ENCODE assay signal across 14 cellular contexts in genomic region chr1:154867841-154868610, GRCh38. TPM values are rescaled to one million over a fixed set of nuclear protein-coding genes. Genes with fewer than 3 reads are reported as not detected.
DNase-seq lines count a peak whose midpoint lies in the region; ATAC-seq, FAIRE-seq and TF ChIP-seq lines count a peak whose summit lies in the region.
"Had no signal": no experiment of that assay in that cellular context is flagged by ENCODE, and none has a peak within 500 bp of the region (broad histone marks: within the 10 kb centered on the region; RNA-seq: fewer than 3 reads in every experiment).

No MANE protein-coding gene starts in this region.

- H3K27ac ChIP-seq in DOHH2 (ENCODE audit: low read depth, low read length) (no peak overlapping the region), Karpas-422 (ENCODE audit: low read length) (no peak overlapping the region), endodermal cell (ENCODE audit: low read depth, low read length) (no peak overlapping the region), psoas muscle (peak overlapping the region; percentile 96)
- H3K27ac ChIP-seq: foreskin keratinocyte, HL-60 had no signal

- TF ChIP-seq CTCF in DOHH2 (IDR thresholded peaks at IDR 0.05; ENCODE audit: low read depth, low read length, poor library complexity, severe bottlenecking) (no peak), endodermal cell (conservative IDR thresholded peaks at IDR 0.05) (no peak), psoas muscle (IDR thresholded peaks at IDR 0.05) (no peak)

- H3K9ac ChIP-seq in Karpas-422 (ENCODE audit: low read length) (no peak overlapping the region), endodermal cell (ENCODE audit: extremely low read depth, low read length, poor library complexity, severe bottlenecking) (no peak overlapping the region)

- peaks cover 27% of the 10 kb centered on the region for H3K27me3 Mint-ChIP-seq in endodermal cell (ENCODE audit: insufficient read depth)
- peaks cover 29% of the 10 kb centered on the region for H3K27me3 Mint-ChIP-seq in activated CD8-positive, alpha-beta T cell treated with anti-CD3 and anti-CD28 coated beads, Interleukin-2, amount 10 ng/mL, durations not matched to agents 7 days and 5 days (ENCODE audit: low read depth)

- no peaks in the 10 kb centered on the region for H3K36me3 Mint-ChIP-seq in endodermal cell (ENCODE audit: low read depth)
- H3K36me3 Mint-ChIP-seq in activated CD8-positive, alpha-beta T cell treated with anti-CD3 and anti-CD28 coated beads, Interleukin-2, amount 10 ng/mL, durations not matched to agents 7 days and 5 days (ENCODE audit: low read depth): no peaks in the 10 kb centered on the region
- H3K36me3 Mint-ChIP-seq: naive B cell had no signal

- H3K4me1 Mint-ChIP-seq in endodermal cell: peaks cover 49% of the 10 kb centered on the region
- H3K4me1 Mint-ChIP-seq in activated CD8-positive, alpha-beta T cell treated with anti-CD3 and anti-CD28 coated beads, Interleukin-2, amount 10 ng/mL, durations not matched to agents 7 days and 5 days (ENCODE audit: low read depth): peaks cover 35% of the 10 kb centered on the region

- peaks cover 29% of the 10 kb centered on the region for H3K79me2 ChIP-seq in DOHH2 (ENCODE audit: control insufficient read depth, low read length)
- no peaks in the 10 kb centered on the region for H3K79me2 ChIP-seq in Karpas-422 (ENCODE audit: low read length)

- POLR2A ChIA-PET in activated CD8-positive, alpha-beta T cell treated with anti-CD3 and anti-CD28 coated beads, Interleukin-2, amount 10 ng/mL, durations not matched to agents 7 days and 5 days (lab: Charles Lee): no interaction called here

- intact Hi-C loops in psoas muscle (cut with DNase I): loop anchor here (5.0 kb wide), 3 partner anchors 61 to 311 kb away; partner anchors contain the start of gene UBE2Q1 (in 1 of the 2)

- no peak overlapping the region for H3K27ac Mint-ChIP-seq in endodermal cell
- no peak overlapping the region for H3K27ac Mint-ChIP-seq in activated CD8-positive, alpha-beta T cell treated with anti-CD3 and anti-CD28 coated beads, Interleukin-2, amount 10 ng/mL, durations not matched to agents 7 days and 5 days
- H3K27ac Mint-ChIP-seq: HFFc6 had no signal

- no peaks in the 10 kb centered on the region for H4K20me1 ChIP-seq in DOHH2 (ENCODE audit: control insufficient read depth, insufficient read depth, low read depth, low read length)
- no peaks in the 10 kb centered on the region for H4K20me1 ChIP-seq in Karpas-422 (ENCODE audit: insufficient read depth, low read depth, low read length)

- no peaks in the 10 kb centered on the region for H3K27me3 ChIP-seq in DOHH2 (ENCODE audit: control insufficient read depth, low read length)
- no peaks in the 10 kb centered on the region for H3K27me3 ChIP-seq in Karpas-422 (ENCODE audit: low read length)
- peaks cover 19% of the 10 kb centered on the region for H3K27me3 ChIP-seq in endodermal cell (ENCODE audit: control insufficient read depth, insufficient read depth, low read length, poor library complexity, severe bottlenecking)
- no peaks in the 10 kb centered on the region for H3K27me3 ChIP-seq in psoas muscle (ENCODE audit: insufficient read depth in 3 of 3, low read length in 2 of 3)

- DNase-seq in Karpas-422: no peak
- DNase-seq in endodermal cell: peak; percentile 55
- DNase-seq in psoas muscle: no peak
- DNase-seq in activated CD8-positive, alpha-beta T cell treated with anti-CD3 and anti-CD28 coated beads, Interleukin-2, amount 10 ng/mL, durations not matched to agents 7 days and 5 days: no peak
- DNase-seq in urothelium cell line (ENCODE audit: low spot score): no peak
- DNase-seq in stimulated activated CD4-positive, alpha-beta T cell treated with anti-CD3 and anti-CD28 coated beads, Interleukin-2, amount 100 ng/mL, for 24 hours: no peak
- DNase-seq: naive B cell, SHP77 treated with DMSO at 0.1 percent for 48 hours had no signal

- ATAC-seq in psoas muscle: peak in 1 of 4 donors; percentile 12
- no peak for ATAC-seq in activated CD8-positive, alpha-beta T cell treated with anti-CD3 and anti-CD28 coated beads, Interleukin-2, amount 10 ng/mL, durations not matched to agents 7 days and 5 days
- no peak for ATAC-seq in GM18861 (IDR thresholded peaks at IDR 0.05; ENCODE audit: unreplicated experiment)

- H3K9me3 Mint-ChIP-seq in endodermal cell: no peaks in the 10 kb centered on the region
- no peaks in the 10 kb centered on the region for H3K9me3 Mint-ChIP-seq in activated CD8-positive, alpha-beta T cell treated with anti-CD3 and anti-CD28 coated beads, Interleukin-2, amount 10 ng/mL, durations not matched to agents 7 days and 5 days (ENCODE audit: insufficient read depth)
- H3K9me3 Mint-ChIP-seq: HFFc6, naive B cell had no signal

- H3K9me2 ChIP-seq in DOHH2 (replicated peaks; ENCODE audit: control insufficient read depth, low read length) (no peaks in the 10 kb centered on the region), Karpas-422 (replicated peaks; ENCODE audit: insufficient read depth, low read length) (no peaks in the 10 kb centered on the region)

- H3K4me3 ChIP-seq in DOHH2 (ENCODE audit: low read length) (peak overlapping the region; percentile 70), Karpas-422 (ENCODE audit: low read length) (no peak overlapping the region), endodermal cell (ENCODE audit: low read length) (peak overlapping the region; percentile 64), psoas muscle (peak overlapping the region; percentile 91)

- H3K4me2 ChIP-seq in DOHH2 (ENCODE audit: low read length) (peak overlapping the region; percentile 86), Karpas-422 (ENCODE audit: low read depth, low read length, poor library complexity, severe bottlenecking) (peak overlapping the region; percentile 40)

- 48 to 74% methylated on average over 11 to 13 of the region's 19 CpGs for WGBS in endodermal cell (ENCODE audit: insufficient coverage in 1 of 2, insufficient read length in 1 of 2), 2 experiments
- WGBS in psoas muscle, 3 donors: 5 to 17% (median 8%) methylated on average over 19 of the region's 19 CpGs

- CTCF ChIA-PET in activated CD8-positive, alpha-beta T cell treated with anti-CD3 and anti-CD28 coated beads, Interleukin-2, amount 10 ng/mL, durations not matched to agents 7 days and 5 days (lab: Charles Lee): interaction anchor here (1.1 to 2.2 kb wide), 3 partner anchors 10 to 308 kb away, joined by 3 to 9 read pairs (median 7); no protein-coding TSS in a partner anchor

- H3K36me3 ChIP-seq in DOHH2 (ENCODE audit: control insufficient read depth, low read length): peaks cover 4% of the 10 kb centered on the region; the same call in 1 of the 2 replicates
- H3K36me3 ChIP-seq in Karpas-422 (ENCODE audit: insufficient read depth, low read length): no peaks in the 10 kb centered on the region
- H3K36me3 ChIP-seq in endodermal cell (ENCODE audit: control insufficient read depth, insufficient read depth, low read length): no peaks in the 10 kb centered on the region
- no peaks in the 10 kb centered on the region for H3K36me3 ChIP-seq in psoas muscle (ENCODE audit: insufficient read depth in 1 of 2, low read depth in 1 of 2)

- FAIRE-seq in urothelium cell line (lab: Jason Lieb, UNC): no peak

- H3K4me1 ChIP-seq in DOHH2 (ENCODE audit: control insufficient read depth, low read length) (peaks cover 85% of the 10 kb centered on the region), Karpas-422 (ENCODE audit: low read length) (peaks cover 74% of the 10 kb centered on the region), endodermal cell (ENCODE audit: control insufficient read depth, insufficient read depth, low read length) (peaks cover 20% of the 10 kb centered on the region), psoas muscle (peaks cover 37% of the 10 kb centered on the region)
- H3K4me1 ChIP-seq: foreskin keratinocyte had no signal

- H2AFZ ChIP-seq in Karpas-422 (ENCODE audit: low read length): no peak overlapping the region

- H3K4me3 Mint-ChIP-seq in endodermal cell: no peak overlapping the region
- H3K4me3 Mint-ChIP-seq in activated CD8-positive, alpha-beta T cell treated with anti-CD3 and anti-CD28 coated beads, Interleukin-2, amount 10 ng/mL, durations not matched to agents 7 days and 5 days: no peak overlapping the region
- H3K4me3 Mint-ChIP-seq: HFFc6 had no signal

- no peaks in the 10 kb centered on the region for H3K9me3 ChIP-seq in DOHH2 (ENCODE audit: control insufficient read depth, insufficient read depth, low read length)
- no peaks in the 10 kb centered on the region for H3K9me3 ChIP-seq in Karpas-422 (ENCODE audit: low read length)
- no peaks in the 10 kb centered on the region for H3K9me3 ChIP-seq in endodermal cell (ENCODE audit: control insufficient read depth, low read length)
- no peaks in the 10 kb centered on the region for H3K9me3 ChIP-seq in psoas muscle

- peaks cover 33% of the 10 kb centered on the region for H3F3A ChIP-seq in DOHH2 (ENCODE audit: control insufficient read depth, insufficient read depth)

RNA-seq across cellular contexts. Expression of gene KCNN3, which starts 2.1 kb away (rescaled TPM):
- total RNA-seq in Karpas-422 (2014; rRNA removed; shearing (Covaris generic); ENCODE audit: low replicate concordance): 50.0 and 68.2 TPM in 2 replicates
- total RNA-seq in endodermal cell: under 1 TPM; 0.57 to 0.75 TPM
- polyA plus RNA-seq in endodermal cell (2013, experiment 1 of 2): 4.5 TPM
- 5.8 TPM for polyA plus RNA-seq in endodermal cell (2013, experiment 2 of 2)
- total RNA-seq in psoas muscle: 10 to 100 TPM; 11.8 to 60.9 (median 17.4) TPM
- polyA plus RNA-seq in psoas muscle: 1 to 10 TPM; 2.5 to 7.5 (median 3.7) TPM
- not detected for total RNA-seq in activated CD8-positive, alpha-beta T cell treated with anti-CD3 and anti-CD28 coated beads, Interleukin-2, amount 10 ng/mL, durations not matched to agents 7 days and 5 days
- total RNA-seq: Calu3, HFFc6 had no signal
- polyA plus RNA-seq: foreskin keratinocyte had no signal

Comparison
In these comparisons a context has a peak if more than half of its experiments do, and no peak if none do; other contexts are left out.
1. RNA of gene KCNN3, which starts 2.1 kb away (total RNA-seq): 50.0 to 68.2 TPM in Karpas-422 and 11.8 to 60.9 TPM in psoas muscle; 0.57 to 0.75 TPM in endodermal cell and not detected in activated CD8-positive, alpha-beta T cell treated with anti-CD3 and anti-CD28 coated beads, Interleukin-2, amount 10 ng/mL, durations not matched to agents 7 days and 5 days; every median in the first group is over 4 times any median in the second.